ENCODE assay signal across 7 cellular contexts in the genomic region with DNA sequence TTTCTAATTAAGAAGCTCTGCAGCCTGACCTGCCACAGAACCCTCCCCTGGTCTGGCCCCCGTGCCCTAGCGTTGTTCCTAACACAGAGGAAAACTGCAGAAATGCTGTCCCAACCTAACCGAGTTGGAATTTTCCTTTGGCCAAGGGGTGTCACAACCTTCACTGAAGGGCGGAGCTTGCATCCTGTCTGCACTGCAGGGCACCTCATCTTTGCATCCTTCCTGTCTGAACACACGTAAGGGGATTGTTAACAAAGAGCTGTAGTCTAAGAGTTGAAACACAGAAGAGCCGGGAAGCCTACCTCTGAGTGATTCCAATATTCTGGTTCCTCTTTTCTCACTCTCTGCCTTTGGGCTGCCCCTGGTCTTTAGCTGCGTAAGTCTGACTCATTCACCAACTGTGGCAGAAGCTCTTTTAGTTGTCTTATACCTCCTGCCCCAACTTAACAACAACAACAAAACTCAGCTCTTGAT. TPM values are rescaled to one million over a fixed set of nuclear protein-coding genes. Genes with fewer than 3 reads are reported as not detected.
DNase-seq lines count a peak whose midpoint lies in the region; ATAC-seq, FAIRE-seq and TF ChIP-seq lines count a peak whose summit lies in the region.

No MANE protein-coding gene starts in this region.

- H3K36me3 Mint-ChIP-seq in activated CD8-positive, alpha-beta memory T cell treated with anti-CD3 and anti-CD28 coated beads, Interleukin-2, amount 10 ng/mL, durations not matched to agents 7 days and 5 days = peaks cover 5% of the 10 kb centered on the region

- CTCF ChIA-PET in activated CD8-positive, alpha-beta memory T cell treated with anti-CD3 and anti-CD28 coated beads, Interleukin-2, amount 10 ng/mL, durations not matched to agents 7 days and 5 days (lab: Charles Lee) = interaction anchor here (1.0 to 7.5 kb wide), 5 partner anchors 13 to 67 kb away, joined by 3 to 68 read pairs (median 5); no protein-coding TSS in a partner anchor

- no peak for TF ChIP-seq POLR2A in GM12892 (IDR thresholded peaks at IDR 0.05; ENCODE audit: low read depth, low read length)

- DNase-seq in GM12892 (ENCODE audit: insufficient read length) (peak; percentile 46), fibroblast of lung (ENCODE audit: low read depth in 2 of 2) (peak; percentile 41 to 66), skeletal muscle cell (ENCODE audit: low read depth) (peak; percentile 29), frontal cortex (ENCODE audit: low spot score in 2 of 2) (no peak)
- peak; percentile 66 for DNase-seq in activated CD8-positive, alpha-beta memory T cell treated with anti-CD3 and anti-CD28 coated beads, Interleukin-2, amount 10 ng/mL, durations not matched to agents 7 days and 5 days

- no peaks in the 10 kb centered on the region for H3K9me3 Mint-ChIP-seq in activated CD8-positive, alpha-beta memory T cell treated with anti-CD3 and anti-CD28 coated beads, Interleukin-2, amount 10 ng/mL, durations not matched to agents 7 days and 5 days (ENCODE audit: low read depth)

- H3K27me3 ChIP-seq in HUES48 (ENCODE audit: control insufficient read depth, insufficient read depth, low read length) = no peaks in the 10 kb centered on the region
- no peaks in the 10 kb centered on the region for H3K27me3 ChIP-seq in fibroblast of lung (ENCODE audit: control insufficient read depth, insufficient read depth, low read length)

- H3K79me2 ChIP-seq in fibroblast of lung (ENCODE audit: control insufficient read depth, insufficient read depth, low read length) = no peaks in the 10 kb centered on the region

- FAIRE-seq in GM12892 (lab: Jason Lieb, UNC) (peak; percentile 93), frontal cortex (lab: Jason Lieb, UNC) (no peak)

- peaks cover 32% of the 10 kb centered on the region for H3K4me1 ChIP-seq in HUES48 (ENCODE audit: control insufficient read depth, insufficient read depth, low read length)
- H3K4me1 ChIP-seq in fibroblast of lung (ENCODE audit: control insufficient read depth, extremely low read depth, insufficient read depth, low read length) = peaks cover 15% of the 10 kb centered on the region

- no peak overlapping the region for H3K9ac ChIP-seq in HUES48 (ENCODE audit: low read depth, low read length)
- no peak overlapping the region for H3K9ac ChIP-seq in fibroblast of lung (ENCODE audit: insufficient read depth, low read length)

- 0 out of 2 replicates have a peak overlapping the region, but pooled peaks have one; percentile 8 for H3K4me3 ChIP-seq in HUES48 (ENCODE audit: low read depth, low read length)
- peak overlapping the region in 2 of 4 experiments; percentile 14 to 62 for H3K4me3 ChIP-seq in fibroblast of lung (replicated peaks in 1 of 4; ENCODE audit: control extremely low read depth in 1 of 4, insufficient read depth in 1 of 4, low read depth in 3 of 4, low read length in 4 of 4)
- peak overlapping the region; percentile 53 for H3K4me3 ChIP-seq in skeletal muscle cell (ENCODE audit: low read depth, low read length)

- no peak for TF ChIP-seq CTCF in fibroblast of lung (conservative IDR thresholded peaks at IDR 0.05 in 1 of 2, IDR thresholded peaks at IDR 0.05 in 1 of 2; ENCODE audit: low read depth in 1 of 2, low read length in 2 of 2)

- peaks cover 38% of the 10 kb centered on the region for H3K4me1 Mint-ChIP-seq in activated CD8-positive, alpha-beta memory T cell treated with anti-CD3 and anti-CD28 coated beads, Interleukin-2, amount 10 ng/mL, durations not matched to agents 7 days and 5 days

- peak overlapping the region; percentile 69 for H3K4me2 ChIP-seq in fibroblast of lung (ENCODE audit: extremely low read depth, insufficient read depth, low read length)

- no peaks in the 10 kb centered on the region for H3K27me3 Mint-ChIP-seq in activated CD8-positive, alpha-beta memory T cell treated with anti-CD3 and anti-CD28 coated beads, Interleukin-2, amount 10 ng/mL, durations not matched to agents 7 days and 5 days

- H3K9me3 ChIP-seq in HUES48 (ENCODE audit: control insufficient read depth, insufficient read depth, low read length) (no peaks in the 10 kb centered on the region), fibroblast of lung (ENCODE audit: control insufficient read depth, insufficient read depth, low read depth, low read length) (no peaks in the 10 kb centered on the region)

- H3K27ac ChIP-seq in HUES48 (ENCODE audit: low read depth, low read length) = peak overlapping the region; percentile 4
- no peak overlapping the region for H3K27ac ChIP-seq in fibroblast of lung (ENCODE audit: insufficient read depth, low read length)

- no peaks in the 10 kb centered on the region for H4K20me1 ChIP-seq in fibroblast of lung (ENCODE audit: control insufficient read depth, extremely low read depth, insufficient read depth, low read length)

- H3K4me3 Mint-ChIP-seq in activated CD8-positive, alpha-beta memory T cell treated with anti-CD3 and anti-CD28 coated beads, Interleukin-2, amount 10 ng/mL, durations not matched to agents 7 days and 5 days = peak overlapping the region; percentile 84

- no peak overlapping the region for H2AFZ ChIP-seq in fibroblast of lung (ENCODE audit: low read length)

- peak; percentile 84 for ATAC-seq in GM21526 (IDR thresholded peaks at IDR 0.05; ENCODE audit: low FRiP score, unreplicated experiment)
- peak; percentile 61 for ATAC-seq in activated CD8-positive, alpha-beta memory T cell treated with anti-CD3 and anti-CD28 coated beads, Interleukin-2, amount 10 ng/mL, durations not matched to agents 7 days and 5 days

- H3K27ac Mint-ChIP-seq in activated CD8-positive, alpha-beta memory T cell treated with anti-CD3 and anti-CD28 coated beads, Interleukin-2, amount 10 ng/mL, durations not matched to agents 7 days and 5 days = peak overlapping the region; percentile 80

- H3K36me3 ChIP-seq in HUES48 (ENCODE audit: control insufficient read depth, insufficient read depth, low read length) (no peaks in the 10 kb centered on the region; the same call in 1 of the 2 replicates), fibroblast of lung (ENCODE audit: control insufficient read depth, insufficient read depth, low read length) (no peaks in the 10 kb centered on the region)

RNA-seq across cellular contexts. Expression of gene DIXDC1, which starts 1.6 kb away (rescaled TPM):
- polyA plus RNA-seq in GM12892 (2012; ENCODE audit: missing spikeins) = 1.7 TPM
- total RNA-seq in activated CD8-positive, alpha-beta memory T cell treated with anti-CD3 and anti-CD28 coated beads, Interleukin-2, amount 10 ng/mL, durations not matched to agents 7 days and 5 days = 10 to 100 TPM in 1 of 2 experiments, 1 to 10 TPM in 1; 9.0 to 10.3 TPM
- total RNA-seq in fibroblast of lung = 18.2 and 19.8 TPM in 2 replicates
- 8.4 and 14.3 TPM in 2 replicates for polyA plus RNA-seq in fibroblast of lung
- polyA plus RNA-seq in fibroblast of lung (2012) = 5.4 and 9.8 TPM in 2 replicates
- 1.4 and 2.4 TPM in 2 replicates for polyA minus RNA-seq in fibroblast of lung (ENCODE audit: low replicate concordance)
- total RNA-seq in frontal cortex = 70.5 TPM

RNA-seq across cellular contexts. Expression of gene C11orf52, which starts 20.0 kb away (rescaled TPM):
- not detected for polyA plus RNA-seq in GM12892 (2012; ENCODE audit: missing spikeins)
- not detected for total RNA-seq in activated CD8-positive, alpha-beta memory T cell treated with anti-CD3 and anti-CD28 coated beads, Interleukin-2, amount 10 ng/mL, durations not matched to agents 7 days and 5 days
- total RNA-seq in fibroblast of lung (0.51 and 0.99 TPM in 2 replicates), frontal cortex (not detected)
- 0.32 and 1.3 TPM in 2 replicates for polyA plus RNA-seq in fibroblast of lung
- 0.39 and 1.4 TPM in 2 replicates for polyA plus RNA-seq in fibroblast of lung (2012)
- polyA minus RNA-seq in fibroblast of lung (ENCODE audit: low replicate concordance) = not detected in 2 replicates

RNA-seq across cellular contexts. Expression of gene HSPB2, which starts 26.2 kb away (rescaled TPM):
- not detected for polyA plus RNA-seq in GM12892 (2012; ENCODE audit: missing spikeins)
- total RNA-seq in activated CD8-positive, alpha-beta memory T cell treated with anti-CD3 and anti-CD28 coated beads, Interleukin-2, amount 10 ng/mL, durations not matched to agents 7 days and 5 days = not detected
- total RNA-seq in fibroblast of lung = 2.1 and 2.8 TPM in 2 replicates
- 0.94 and 2.5 TPM in 2 replicates for polyA plus RNA-seq in fibroblast of lung
- 2.8 and 7.4 TPM in 2 replicates for polyA plus RNA-seq in fibroblast of lung (2012)
- polyA minus RNA-seq in fibroblast of lung (ENCODE audit: low replicate concordance) = 0.27 TPM in 1 of 2 replicates, not detected in the other
- total RNA-seq in frontal cortex = 0.82 TPM

RNA-seq across cellular contexts. Expression of gene CRYAB, which starts 27.2 kb away (rescaled TPM):
- 0.40 TPM for polyA plus RNA-seq in GM12892 (2012; ENCODE audit: missing spikeins)
- not detected for total RNA-seq in activated CD8-positive, alpha-beta memory T cell treated with anti-CD3 and anti-CD28 coated beads, Interleukin-2, amount 10 ng/mL, durations not matched to agents 7 days and 5 days
- total RNA-seq in fibroblast of lung (28.5 and 51.2 TPM in 2 replicates), frontal cortex (6.5 TPM)
- 30.0 and 48.1 TPM in 2 replicates for polyA plus RNA-seq in fibroblast of lung
- 43.8 and 99.4 TPM in 2 replicates for polyA plus RNA-seq in fibroblast of lung (2012)
- 44.5 and 75.1 TPM in 2 replicates for polyA minus RNA-seq in fibroblast of lung (ENCODE audit: low replicate concordance)

RNA-seq across cellular contexts. Expression of gene CFAP68, which starts 59.4 kb away (rescaled TPM):
- polyA plus RNA-seq in GM12892 (2012; ENCODE audit: missing spikeins) = 101 TPM
- 10 to 100 TPM; 16.4 to 20.4 TPM for total RNA-seq in activated CD8-positive, alpha-beta memory T cell treated with anti-CD3 and anti-CD28 coated beads, Interleukin-2, amount 10 ng/mL, durations not matched to agents 7 days and 5 days
- total RNA-seq in fibroblast of lung (16.9 and 19.3 TPM in 2 replicates), frontal cortex (15.1 TPM)
- 21.1 and 23.0 TPM in 2 replicates for polyA plus RNA-seq in fibroblast of lung
- 23.7 and 28.0 TPM in 2 replicates for polyA plus RNA-seq in fibroblast of lung (2012)
- 2.7 TPM in 1 of 2 replicates, not detected in the other for polyA minus RNA-seq in fibroblast of lung (ENCODE audit: low replicate concordance)

Comparison
In these comparisons a context has a peak if more than half of its experiments do, and no peak if none do; other contexts are left out.
1. DNase-seq: peak in GM12892 (single experiment), activated CD8-positive, alpha-beta memory T cell treated with anti-CD3 and anti-CD28 coated beads, Interleukin-2, amount 10 ng/mL, durations not matched to agents 7 days and 5 days (single experiment), fibroblast of lung (2 of 2) and skeletal muscle cell (single experiment); none in frontal cortex (0 of 2).